In the genomic region with DNA sequence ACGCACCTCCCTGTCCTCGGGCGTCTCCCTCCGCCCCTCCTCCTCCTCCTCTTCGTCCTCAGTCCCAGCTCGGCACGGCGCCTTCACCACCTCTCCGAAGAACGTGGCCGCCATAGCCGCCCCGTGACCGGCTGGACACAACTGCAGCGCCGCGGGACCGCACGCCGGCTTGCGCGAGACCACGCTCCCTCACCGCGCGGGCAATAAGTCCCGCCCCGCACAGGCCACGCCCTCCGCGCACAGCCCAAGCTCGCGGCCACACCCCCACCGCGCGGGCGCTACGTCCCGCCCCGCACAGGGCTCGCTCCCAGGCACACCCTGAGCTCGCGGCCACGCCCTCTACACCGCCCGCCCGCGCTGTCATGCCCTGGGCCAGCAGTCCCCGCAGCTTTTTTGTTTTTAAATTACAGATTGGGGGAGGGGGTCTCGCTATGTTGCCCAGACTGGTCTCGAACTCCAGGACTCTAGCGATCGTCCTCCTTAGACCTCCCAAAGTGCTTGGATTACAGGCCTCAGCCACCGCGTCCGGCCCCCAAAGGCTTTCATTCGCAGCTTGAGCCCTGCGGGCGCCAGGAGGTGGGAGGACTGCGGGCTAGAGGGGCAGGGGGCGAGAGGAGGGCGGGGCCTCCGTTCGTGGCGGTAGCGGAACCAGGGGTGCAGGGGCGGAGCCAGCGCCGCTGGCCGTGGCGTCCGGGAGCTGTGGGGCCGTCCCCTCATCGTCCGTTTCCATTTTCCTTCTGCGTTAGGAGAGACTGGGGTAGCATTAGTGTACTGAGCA, we compare ENCODE assay signal across 8 cellular contexts. TPM values are rescaled to one million over a fixed set of nuclear protein-coding genes. Genes with fewer than 3 reads are reported as not detected.
A peak's percentile ranks its signal among the peaks of the same experiment; 100 is the strongest.
DNase-seq lines count a peak whose midpoint lies in the region; ATAC-seq and TF ChIP-seq lines count a peak whose summit lies in the region.

PSMG1 (minus strand) TSS at position 180 of the 778 bp plus-strand sequence; CDS start at position 114, 66 bp downstream.

- peak within 1 kb of the TSS; percentile 89 for H3K27ac ChIP-seq in lower lobe of right lung

- DNase-seq in COLO668 (lab: John Stamatoyannopoulos, UW; ENCODE audit: unreplicated experiment), result peak; percentile 99
- DNase-seq in HT-29 (ENCODE audit: low spot score), result peak; percentile 88
- peak; percentile 90 for DNase-seq in NK-92 treated with Interleukin-12 subunit alpha and Interleukin-12 subunit beta, amount 100 ng/mL, for 24 hours (lab: John Stamatoyannopoulos, UW)
- peak; percentile 98 for DNase-seq in activated CD8-positive, alpha-beta memory T cell treated with anti-CD3 and anti-CD28 coated beads for 24 hours
- DNase-seq in effector CD4-positive, alpha-beta T cell, result peak; percentile 90
- peak; percentile 98 for DNase-seq in lower lobe of right lung
- peak; percentile 78 to 95 (median 86) for DNase-seq in stimulated activated CD4-positive, alpha-beta T cell treated with anti-CD3 and anti-CD28 coated beads, TNF-alpha, amount 100 ng/mL, for 1 hour (ENCODE audit: low read depth in 3 of 3, low spot score in 1 of 3)

- H3K27me3 ChIP-seq in lower lobe of right lung (ENCODE audit: low read depth), result no peaks in the 10 kb centered on the region

- ATAC-seq in GM21360 (IDR thresholded peaks at IDR 0.05; ENCODE audit: unreplicated experiment) (peak; percentile 87), lower lobe of right lung (peak; percentile 99)

- peaks cover 4% of the 10 kb centered on the region for H3K36me3 ChIP-seq in lower lobe of right lung

- peaks cover 25% of the 10 kb centered on the region for H3K4me1 ChIP-seq in lower lobe of right lung

- peak within 1 kb of the TSS; percentile 85 for H3K4me3 ChIP-seq in lower lobe of right lung

- H3K9me3 ChIP-seq in lower lobe of right lung, result no peaks in the 10 kb centered on the region

- no peak for TF ChIP-seq CTCF in lower lobe of right lung (IDR thresholded peaks at IDR 0.05)

- intact Hi-C loops in lower lobe of right lung (cut with DNase I), result no loop called here

RNA-seq across cellular contexts. Expression of gene PSMG1, which starts in this region (rescaled TPM):
- total RNA-seq in HT-29 (2014; rRNA removed; shearing (Covaris generic)), result 48.8 and 50.9 TPM in 2 replicates
- 19.1 TPM for total RNA-seq in lower lobe of right lung

Comparison
In these comparisons a context has a peak if more than half of its experiments do, and no peak if none do; other contexts are left out.
1. Peak in every context shown above with its lines: DNase-seq, ATAC-seq, H3K4me3 ChIP-seq and H3K27ac ChIP-seq.